In the genomic region with DNA sequence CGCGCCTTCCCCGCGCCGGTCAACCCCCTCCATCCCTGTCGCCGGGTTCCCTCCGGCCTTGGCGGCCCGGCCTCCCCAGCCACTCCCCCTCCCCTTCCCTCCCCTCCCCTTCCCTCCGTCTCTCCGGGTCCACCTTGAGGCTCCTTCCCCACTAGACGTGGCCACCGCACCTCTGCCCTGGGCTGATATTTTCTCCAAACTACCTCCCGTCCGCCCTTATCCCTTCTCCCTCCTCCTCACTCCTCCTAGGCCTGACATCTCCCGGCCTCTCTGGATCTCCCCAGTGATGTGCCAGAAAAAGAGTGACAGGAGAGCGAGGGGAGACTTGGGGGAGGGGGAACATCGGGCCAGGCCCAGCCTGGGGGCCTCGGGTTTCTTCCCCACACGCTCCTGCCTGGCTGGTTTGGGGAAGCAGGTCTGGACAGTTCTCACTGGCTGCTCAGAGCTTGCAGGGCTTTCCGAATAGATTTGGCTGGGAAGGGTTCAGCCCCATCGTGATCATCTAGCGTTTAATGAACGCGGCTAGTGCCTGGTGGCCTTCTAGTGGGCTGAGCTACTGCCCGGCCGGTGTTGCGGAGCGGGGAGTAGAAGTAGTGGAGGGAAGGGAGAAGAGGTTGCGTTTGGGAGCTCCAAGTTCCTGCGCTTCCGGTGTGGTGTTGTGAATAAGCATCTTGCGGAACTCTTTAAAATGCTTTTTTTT, we compare ENCODE assay signal across 8 cellular contexts. TPM values are rescaled to one million over a fixed set of nuclear protein-coding genes. Genes with fewer than 3 reads are reported as not detected.
A peak's percentile ranks its signal among the peaks of the same experiment; 100 is the strongest.
DNase-seq lines count a peak whose midpoint lies in the region; TF ChIP-seq lines count a peak whose summit lies in the region.

No MANE protein-coding gene starts in this region.

- H3K4me1 ChIP-seq in BE2C = peaks cover 8% of the 10 kb centered on the region; the same call in 1 of the 2 replicates
- H3K4me1 ChIP-seq in neuronal stem cell (ENCODE audit: control insufficient read depth in 2 of 2, insufficient read depth in 1 of 2, low read depth in 1 of 2, low read length in 2 of 2) = peaks cover 0 to 7% of the 10 kb centered on the region in 2 donors

- H3K4me3 ChIP-seq in BE2C (ENCODE audit: low read depth, low read length) (peak overlapping the region; percentile 97), HFF-Myc (replicated peaks; ENCODE audit: low read depth, low read length) (peak overlapping the region; percentile 62), WI38 (ENCODE audit: low read depth, low read length) (peak overlapping the region; percentile 68), neuronal stem cell (ENCODE audit: low read length in 2 of 2) (peak overlapping the region; percentile 70 to 84)

- peak overlapping the region; percentile 92 for H2AFZ ChIP-seq in neuronal stem cell (ENCODE audit: low read length)

- no peak overlapping the region for H2BK5ac ChIP-seq in neuronal stem cell (ENCODE audit: low read length)

- no peak overlapping the region for H4K8ac ChIP-seq in neuronal stem cell (ENCODE audit: low read depth, low read length)

- H2BK12ac ChIP-seq in neuronal stem cell (ENCODE audit: low read length) = no peak overlapping the region

- H3K9me3 ChIP-seq in BE2C = no peaks in the 10 kb centered on the region
- H3K9me3 ChIP-seq in neuronal stem cell (replicated peaks in 1 of 2; ENCODE audit: control insufficient read depth in 2 of 2, insufficient read depth in 1 of 2, low read depth in 1 of 2, low read length in 2 of 2) = no peaks in the 10 kb centered on the region

- H2BK15ac ChIP-seq in neuronal stem cell (ENCODE audit: low read length) = no peak overlapping the region

- H3K27ac ChIP-seq in neuronal stem cell (replicated peaks; ENCODE audit: low read length) = no peak overlapping the region

- H3K36me3 ChIP-seq in BE2C = no peaks in the 10 kb centered on the region
- no peaks in the 10 kb centered on the region for H3K36me3 ChIP-seq in neuronal stem cell (replicated peaks in 1 of 2; ENCODE audit: control insufficient read depth in 2 of 2, insufficient read depth in 2 of 2, low read length in 2 of 2)

- peak overlapping the region; percentile 68 for H3K4me2 ChIP-seq in neuronal stem cell (ENCODE audit: insufficient read depth, low read length, poor library complexity, severe bottlenecking)

- no peak overlapping the region for H3K4ac ChIP-seq in neuronal stem cell (ENCODE audit: low read length)

- WGBS in neuronal stem cell (ENCODE audit: extremely low coverage in 2 of 2, insufficient read length in 2 of 2, insufficient replicate concordance in 1 of 2), 2 donors = no CpG with 5 or more reads among the region's 34 CpGs

- H2AK5ac ChIP-seq in neuronal stem cell (ENCODE audit: low read depth, low read length) = no peak overlapping the region

- H3K23ac ChIP-seq in neuronal stem cell (ENCODE audit: low read depth, low read length, poor library complexity) = peak overlapping the region; percentile 40

- H3K14ac ChIP-seq in neuronal stem cell (ENCODE audit: low read length) = no peak overlapping the region

- peak overlapping the region; percentile 82 for H3K18ac ChIP-seq in neuronal stem cell (ENCODE audit: low read length)

- H2BK120ac ChIP-seq in neuronal stem cell (ENCODE audit: low read depth, low read length) = no peak overlapping the region

- no peak overlapping the region for H4K91ac ChIP-seq in neuronal stem cell (ENCODE audit: low read depth, low read length, poor library complexity)

- DNase-seq in BE2C (peak; percentile 38), HFF-Myc (ENCODE audit: extremely low read depth, low read depth) (no peak), fibroblast of peridontal ligament (ENCODE audit: extremely low read depth) (peak; percentile 36), neuronal stem cell (ENCODE audit: low spot score) (peak; percentile 39), kidney glomerular epithelial cell (lab: John Stamatoyannopoulos, UW) (no peak), HPDE6-E6E7 (ENCODE audit: extremely low spot score) (no peak)
- DNase-seq in activated CD4-positive, alpha-beta T cell treated with anti-CD3 and anti-CD28 coated beads for 48 hours = no peak

- no peaks in the 10 kb centered on the region for H3K27me3 ChIP-seq in BE2C
- peaks cover 0 to 12% (median 0%) of the 10 kb centered on the region in 3 experiments for H3K27me3 ChIP-seq in neuronal stem cell (ENCODE audit: control insufficient read depth in 3 of 3, insufficient read depth in 3 of 3, low read depth in 1 of 3, low read length in 3 of 3)

- H3K79me1 ChIP-seq in neuronal stem cell (ENCODE audit: low read depth, low read length) = no peaks in the 10 kb centered on the region

- TF ChIP-seq CTCF in BE2C (IDR thresholded peaks at IDR 0.05; ENCODE audit: low read depth, low read length) (no peak), HFF-Myc (IDR thresholded peaks at IDR 0.05; ENCODE audit: low read depth, low read length, missing control alignments) (no peak), WI38 (IDR thresholded peaks at IDR 0.05; ENCODE audit: low read depth, low read length) (no peak)

- H3K9ac ChIP-seq in neuronal stem cell (ENCODE audit: low read depth, low read length, poor library complexity) = no peak overlapping the region

RNA-seq across cellular contexts. Expression of a gene that starts 0.6 kb away (rescaled TPM):
- polyA plus RNA-seq in BE2C (2012; ENCODE audit: insufficient read depth, insufficient read length, low read depth) = 81.8 TPM
- 13.3 TPM for polyA plus RNA-seq in neuronal stem cell (2013, experiment 1 of 2)
- 13.3 TPM for polyA plus RNA-seq in neuronal stem cell (2013, experiment 2 of 2)

Comparison
In these comparisons a context has a peak if more than half of its experiments do, and no peak if none do; other contexts are left out.
1. DNase-seq: peak in BE2C (single experiment), fibroblast of peridontal ligament (single experiment) and neuronal stem cell (single experiment); none in HFF-Myc (single experiment), kidney glomerular epithelial cell (single experiment), HPDE6-E6E7 (single experiment) and activated CD4-positive, alpha-beta T cell treated with anti-CD3 and anti-CD28 coated beads for 48 hours (single experiment).
2. Peak in every context shown above with its lines, with median percentiles within 50 percentile points of each other: H3K4me3 ChIP-seq.